Comparison of ENCODE assay signal across 15 cellular contexts in genomic region chr5:180161420-180162303, GRCh38. TPM values are rescaled to one million over a fixed set of nuclear protein-coding genes. Genes with fewer than 3 reads are reported as not detected.
DNase-seq lines count a peak whose midpoint lies in the region; ATAC-seq and TF ChIP-seq lines count a peak whose summit lies in the region.
"Had no signal": no experiment of that assay in that cellular context is flagged by ENCODE, and none has a peak within 500 bp of the region (broad histone marks: within the 10 kb centered on the region; RNA-seq: fewer than 3 reads in every experiment).

No MANE protein-coding gene starts in this region.

- H3K4me1 ChIP-seq in hepatocyte (ENCODE audit: insufficient read depth) (no peaks in the 10 kb centered on the region), testis (no peaks in the 10 kb centered on the region)
- H3K4me1 ChIP-seq: vagina had no signal

- H3K27me3 ChIP-seq in hepatocyte (no peaks in the 10 kb centered on the region), testis (no peaks in the 10 kb centered on the region)
- H3K27me3 ChIP-seq: vagina had no signal

- H3K9me3 ChIP-seq in hepatocyte (ENCODE audit: low read depth) (no peaks in the 10 kb centered on the region), testis (no peaks in the 10 kb centered on the region)
- H3K9me3 ChIP-seq: vagina had no signal

- TF ChIP-seq CTCF in hepatocyte (IDR thresholded peaks at IDR 0.05; ENCODE audit: poor library complexity) (no peak), testis (IDR thresholded peaks at IDR 0.05) (no peak)

- H3K79me2 ChIP-seq in hepatocyte: no peaks in the 10 kb centered on the region

- ATAC-seq in HG03439 (IDR thresholded peaks at IDR 0.05; ENCODE audit: unreplicated experiment): no peak
- ATAC-seq: activated CD8-positive, alpha-beta T cell treated with anti-CD3 and anti-CD28 coated beads for 36 hours had no signal

- intact Hi-C loops in testis (cut with DNase I; ENCODE audit: low total_unique reads): no loop called here

- no peak overlapping the region for H3K4me2 ChIP-seq in hepatocyte

- no peak for TF ChIP-seq POLR2A in testis (IDR thresholded peaks at IDR 0.05)

- no peak overlapping the region for H2AFZ ChIP-seq in hepatocyte

- H3K9me2 ChIP-seq in hepatocyte (replicated peaks; ENCODE audit: insufficient read depth): no peaks in the 10 kb centered on the region

- no peak overlapping the region for H3K4me3 ChIP-seq in hepatocyte
- peak overlapping the region in 1 of 2 donors; percentile 23 for H3K4me3 ChIP-seq in testis
- H3K4me3 ChIP-seq: vagina had no signal

- H3K27ac ChIP-seq in hepatocyte (no peak overlapping the region), testis (no peak overlapping the region)
- H3K27ac ChIP-seq: vagina had no signal

- 90% methylated on average over 33 of the region's 39 CpGs for WGBS in hepatocyte (ENCODE audit: low lambda C conversion rate, missing lambda C conversion rate)
- WGBS in testis, 2 donors: 38 to 60% methylated on average over 24 to 38 of the region's 39 CpGs

- H3K36me3 ChIP-seq in hepatocyte (replicated peaks; ENCODE audit: insufficient read depth, low read depth): no peaks in the 10 kb centered on the region
- H3K36me3 ChIP-seq in testis (ENCODE audit: low read depth, missing control alignments): no peaks in the 10 kb centered on the region
- H3K36me3 ChIP-seq: vagina had no signal

- no peaks in the 10 kb centered on the region for H4K20me1 ChIP-seq in hepatocyte (ENCODE audit: insufficient read depth, poor library complexity, severe bottlenecking)

- DNase-seq in SIG-M5 treated with dmso at 0.1 percent for 504 hours (lab: John Stamatoyannopoulos, UW; ENCODE audit: unreplicated experiment): peak; percentile 5
- no peak for DNase-seq in SIG-M5 (lab: John Stamatoyannopoulos, UW)
- peak; percentile 2 for DNase-seq in NCI-H774 (lab: John Stamatoyannopoulos, UW)
- peak; percentile 2 for DNase-seq in hepatocyte (ENCODE audit: low spot score)
- peak; percentile 20 for DNase-seq in testis
- DNase-seq in D341Med (ENCODE audit: low spot score): no peak
- DNase-seq in mucosa of gallbladder (ENCODE audit: low spot score): no peak
- DNase-seq: activated CD8-positive, alpha-beta T cell treated with anti-CD3 and anti-CD28 coated beads for 36 hours; foreskin fibroblast; HCEC 1CT; naive B cell; OCI-M1; stimulated activated CD4-positive, alpha-beta T cell treated with anti-CD3 and anti-CD28 coated beads, Interleukin-4, amount 100 ng/mL, for 4 hours had no signal

RNA-seq across cellular contexts. Expression of gene RASGEF1C, which starts 47.3 kb away (rescaled TPM):
- total RNA-seq in hepatocyte: not detected in 2 replicates
- not detected in 2 replicates for polyA plus RNA-seq in hepatocyte
- total RNA-seq in testis: 1 to 10 TPM; 8.0 to 8.5 TPM
- polyA plus RNA-seq in testis (ENCODE audit: insufficient read depth, low read depth, low replicate concordance): 19.0 TPM
- 1.1 TPM for total RNA-seq in mucosa of gallbladder
- total RNA-seq: activated CD8-positive, alpha-beta T cell treated with anti-CD3 and anti-CD28 coated beads for 36 hours had no signal

Comparison
In these comparisons a context has a peak if more than half of its experiments do, and no peak if none do; other contexts are left out.
1. DNase-seq: peak in SIG-M5 treated with dmso at 0.1 percent for 504 hours (single experiment), NCI-H774 (single experiment), hepatocyte (single experiment) and testis (single experiment); none in SIG-M5 (single experiment), D341Med (single experiment) and mucosa of gallbladder (single experiment).